8 cellular contexts compared by ENCODE assay signal in the genomic region with DNA sequence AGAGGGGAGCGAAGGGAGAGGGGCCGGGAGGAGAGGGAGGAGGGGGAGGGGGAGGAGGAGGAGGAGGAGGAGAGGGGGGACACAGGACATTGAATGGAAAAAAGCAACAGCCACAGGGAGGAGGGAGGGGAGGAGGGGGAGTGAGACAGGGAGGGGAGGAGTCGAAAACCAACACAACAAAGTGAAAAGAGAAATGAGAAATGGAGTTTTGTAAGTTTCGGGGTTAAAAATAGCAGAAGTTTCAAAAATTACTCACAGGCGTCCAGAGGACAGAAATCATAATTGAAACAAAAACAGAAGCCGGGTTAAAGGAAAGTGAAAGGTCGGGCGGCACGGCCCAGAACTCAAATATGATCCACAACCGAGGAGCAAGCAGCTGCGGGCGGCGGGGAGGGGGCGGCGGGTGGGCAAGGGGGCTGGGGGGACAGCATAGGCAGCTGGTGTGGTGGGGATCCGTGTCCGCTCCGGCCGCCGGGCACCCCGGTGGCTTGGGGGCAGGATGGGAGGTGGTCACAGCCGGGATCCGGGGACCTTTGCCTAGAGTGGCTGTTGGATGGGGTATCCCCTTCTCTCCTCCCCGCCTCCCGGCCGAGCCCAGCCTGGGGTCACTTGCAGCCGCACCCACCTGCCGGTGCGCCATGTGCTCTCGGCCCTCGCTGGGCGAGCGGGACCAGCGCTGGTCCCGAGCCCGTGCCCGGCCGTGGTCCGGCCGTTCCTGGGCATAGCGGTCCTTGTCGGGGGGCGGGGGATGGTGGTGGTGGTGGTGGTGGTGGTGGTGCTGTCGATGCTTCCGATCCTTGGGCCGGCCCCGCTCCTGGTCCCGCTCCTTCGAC. TPM values are rescaled to one million over a fixed set of nuclear protein-coding genes. Genes with fewer than 3 reads are reported as not detected.
DNase-seq lines count a peak whose midpoint lies in the region; ATAC-seq lines count a peak whose summit lies in the region.

No MANE protein-coding gene starts in this region.

- H3K9me3 ChIP-seq in naive thymus-derived CD4-positive, alpha-beta T cell (ENCODE audit: control insufficient read depth in 2 of 3, low read length in 3 of 3) = no peaks in the 10 kb centered on the region

- intact Hi-C loops in activated CD4-positive, alpha-beta T cell treated with anti-CD3 and anti-CD28 coated beads, Interleukin-2, amount 10 ng/mL, durations not matched to agents 24 days and 14 days (cut with micrococcal nuclease) = loop anchor here (1.0 to 2.0 kb wide), 4 partner anchors 14 to 56 kb away; no protein-coding TSS in a partner anchor
- intact Hi-C loops in naive thymus-derived CD4-positive, alpha-beta T cell (cut with micrococcal nuclease) = loop anchor here (1.0 to 2.0 kb wide), 4 partner anchors 41 to 57 kb away; no protein-coding TSS in a partner anchor

- no peaks in the 10 kb centered on the region for H3K36me3 Mint-ChIP-seq in activated CD4-positive, alpha-beta T cell treated with anti-CD3 and anti-CD28 coated beads, Interleukin-2, amount 10 ng/mL, durations not matched to agents 24 days and 14 days (ENCODE audit: low read depth)
- H3K36me3 Mint-ChIP-seq in naive thymus-derived CD4-positive, alpha-beta T cell = no peaks in the 10 kb centered on the region

- no peaks in the 10 kb centered on the region for H3K4me1 ChIP-seq in naive thymus-derived CD4-positive, alpha-beta T cell (ENCODE audit: control insufficient read depth in 2 of 2, insufficient read depth in 2 of 2, low read length in 2 of 2)

- peaks cover 14% of the 10 kb centered on the region for H3K4me1 Mint-ChIP-seq in activated CD4-positive, alpha-beta T cell treated with anti-CD3 and anti-CD28 coated beads, Interleukin-2, amount 10 ng/mL, durations not matched to agents 24 days and 14 days
- peaks cover 14 to 25% (median 22%) of the 10 kb centered on the region in 7 donors for H3K4me1 Mint-ChIP-seq in naive thymus-derived CD4-positive, alpha-beta T cell

- POLR2A ChIA-PET in naive thymus-derived CD4-positive, alpha-beta T cell (lab: Charles Lee) = interaction anchor here (0.5 to 1.5 kb wide), 4 partner anchors 45 to 58 kb away, joined by 3 to 8 read pairs (median 4); a partner anchor contains a TSS

- CTCF ChIA-PET in naive thymus-derived CD4-positive, alpha-beta T cell (lab: Charles Lee) = interaction anchor here (0.9 kb wide), 1 partner anchor 56 kb away, joined by 3 read pairs; no protein-coding TSS in a partner anchor

- peak overlapping the region; percentile 94 for H3K27ac Mint-ChIP-seq in activated CD4-positive, alpha-beta T cell treated with anti-CD3 and anti-CD28 coated beads, Interleukin-2, amount 10 ng/mL, durations not matched to agents 24 days and 14 days
- peak overlapping the region; percentile 90 to 99 (median 97) for H3K27ac Mint-ChIP-seq in naive thymus-derived CD4-positive, alpha-beta T cell

- peak overlapping the region; percentile 66 for H3K27ac ChIP-seq in naive thymus-derived CD4-positive, alpha-beta T cell (ENCODE audit: low read depth, low read length)

- H3K4me3 ChIP-seq in naive thymus-derived CD4-positive, alpha-beta T cell (ENCODE audit: low read length) = peak overlapping the region; percentile 72

- peak; percentile 87 for DNase-seq in activated CD4-positive, alpha-beta T cell treated with anti-CD3 and anti-CD28 coated beads, Interleukin-2, amount 10 ng/mL, durations not matched to agents 24 days and 14 days
- peak; percentile 35 for DNase-seq in effector CD8-positive, alpha-beta T cell (lab: John Stamatoyannopoulos, UW)
- peak in 8 of 9 donors; percentile 29 to 68 (median 48) for DNase-seq in naive thymus-derived CD4-positive, alpha-beta T cell
- DNase-seq in stromal cell of bone marrow (ENCODE audit: low read depth) (peak; percentile 75), NCI-H1417 treated with DMSO at 0.1 percent for 48 hours (lab: John Stamatoyannopoulos, UW) (no peak), HPDE6-E6E7 (ENCODE audit: extremely low spot score) (no peak)

- no peaks in the 10 kb centered on the region for H3K27me3 ChIP-seq in naive thymus-derived CD4-positive, alpha-beta T cell (ENCODE audit: control insufficient read depth in 2 of 2, insufficient read depth in 2 of 2, low read length in 2 of 2)

- no peaks in the 10 kb centered on the region for H3K9me3 Mint-ChIP-seq in activated CD4-positive, alpha-beta T cell treated with anti-CD3 and anti-CD28 coated beads, Interleukin-2, amount 10 ng/mL, durations not matched to agents 24 days and 14 days
- no peaks in the 10 kb centered on the region for H3K9me3 Mint-ChIP-seq in naive thymus-derived CD4-positive, alpha-beta T cell

- no peaks in the 10 kb centered on the region for H3K27me3 Mint-ChIP-seq in activated CD4-positive, alpha-beta T cell treated with anti-CD3 and anti-CD28 coated beads, Interleukin-2, amount 10 ng/mL, durations not matched to agents 24 days and 14 days
- no peaks in the 10 kb centered on the region for H3K27me3 Mint-ChIP-seq in naive thymus-derived CD4-positive, alpha-beta T cell

- H3K36me3 ChIP-seq in naive thymus-derived CD4-positive, alpha-beta T cell (ENCODE audit: control insufficient read depth in 2 of 3, insufficient read depth in 3 of 3, low read length in 3 of 3) = no peaks in the 10 kb centered on the region

- ATAC-seq in GM19023 (IDR thresholded peaks at IDR 0.05; ENCODE audit: unreplicated experiment) (peak; percentile 60), HG03558 (IDR thresholded peaks at IDR 0.05; ENCODE audit: extremely low read depth, unreplicated experiment) (peak; percentile 54)
- peak; percentile 81 for ATAC-seq in naive thymus-derived CD4-positive, alpha-beta T cell

- H3K4me3 Mint-ChIP-seq in activated CD4-positive, alpha-beta T cell treated with anti-CD3 and anti-CD28 coated beads, Interleukin-2, amount 10 ng/mL, durations not matched to agents 24 days and 14 days = peak overlapping the region; percentile 81
- H3K4me3 Mint-ChIP-seq in naive thymus-derived CD4-positive, alpha-beta T cell = peak overlapping the region; percentile 89 to 99 (median 93)

RNA-seq across cellular contexts. Expression of a gene that starts 58.1 kb away (rescaled TPM):
- 161 TPM in 2 replicates for total RNA-seq in activated CD4-positive, alpha-beta T cell treated with anti-CD3 and anti-CD28 coated beads, Interleukin-2, amount 10 ng/mL, durations not matched to agents 24 days and 14 days
- total RNA-seq in naive thymus-derived CD4-positive, alpha-beta T cell = 100 to 1,000 TPM; 135 to 558 (median 246) TPM
- 100 to 1,000 TPM; 121 to 139 TPM for polyA plus RNA-seq in naive thymus-derived CD4-positive, alpha-beta T cell

RNA-seq across cellular contexts. Expression of a gene that starts 58.2 kb away (rescaled TPM):
- 66.2 and 73.5 TPM in 2 replicates for total RNA-seq in activated CD4-positive, alpha-beta T cell treated with anti-CD3 and anti-CD28 coated beads, Interleukin-2, amount 10 ng/mL, durations not matched to agents 24 days and 14 days
- total RNA-seq in naive thymus-derived CD4-positive, alpha-beta T cell = 10 to 100 TPM; 42.6 to 76.2 (median 68.5) TPM
- 10 to 100 TPM; 45.9 to 63.7 TPM for polyA plus RNA-seq in naive thymus-derived CD4-positive, alpha-beta T cell

Comparison
In these comparisons a context has a peak if more than half of its experiments do, and no peak if none do; other contexts are left out.
1. DNase-seq: peak in activated CD4-positive, alpha-beta T cell treated with anti-CD3 and anti-CD28 coated beads, Interleukin-2, amount 10 ng/mL, durations not matched to agents 24 days and 14 days (single experiment), effector CD8-positive, alpha-beta T cell (single experiment), naive thymus-derived CD4-positive, alpha-beta T cell (8 of 9) and stromal cell of bone marrow (single experiment); none in NCI-H1417 treated with DMSO at 0.1 percent for 48 hours (single experiment) and HPDE6-E6E7 (single experiment).
2. Peak in every context shown above with its lines, with median percentiles within 50 percentile points of each other: ATAC-seq.